ENCODE assay signal across 16 cellular contexts in the genomic region with DNA sequence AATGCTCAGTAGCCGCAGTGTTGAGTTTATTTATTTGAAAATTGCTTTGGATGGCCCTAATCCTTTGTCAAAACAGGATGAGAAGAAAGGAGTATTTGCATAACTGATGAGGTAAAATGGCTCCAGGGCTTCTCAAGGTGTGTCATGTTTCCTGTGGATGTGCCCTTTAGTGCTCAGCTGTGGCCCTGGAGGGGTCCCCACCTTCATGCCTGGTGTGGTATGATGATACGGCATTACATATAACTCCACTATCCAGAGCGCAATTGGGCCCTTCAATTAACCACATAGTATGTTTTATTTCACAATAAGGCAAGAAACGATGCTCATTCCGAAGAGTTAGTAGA.
"Had no signal": no experiment of that assay in that cellular context is flagged by ENCODE, and none has a peak within 500 bp of the region (broad histone marks: within the 10 kb centered on the region; RNA-seq: fewer than 3 reads in every experiment).

No MANE protein-coding gene starts in this region.

- H3K27me3 ChIP-seq: brain microvascular endothelial cell, sigmoid colon, testis, upper lobe of right lung had no signal

- H3K4me3 Mint-ChIP-seq: activated CD4-positive, alpha-beta T cell treated with anti-CD3 and anti-CD28 coated beads, Interleukin-2, amount 10 ng/mL, durations not matched to agents 7 days and 5 days; dendritic cell treated with granulocyte-macrophage colony-stimulating factor and Interleukin-4, amounts not matched to agents 40 ng/mL and 50 ng/mL, for 4 days; natural killer cell; stimulated activated naive CD8-positive, alpha-beta T cell treated with anti-CD3 and anti-CD28 coated beads, Interleukin-15, Interleukin-2, amounts not matched to agents 100 ng/mL and 50 ng/mL, for 24 hours; T-helper 17 cell had no signal

- H3K4me1 Mint-ChIP-seq: activated CD4-positive, alpha-beta T cell treated with anti-CD3 and anti-CD28 coated beads, Interleukin-2, amount 10 ng/mL, durations not matched to agents 7 days and 5 days; natural killer cell; T-helper 17 cell had no signal

- DNase-seq: activated CD4-positive, alpha-beta T cell treated with anti-CD3 and anti-CD28 coated beads, Interleukin-2, amount 10 ng/mL, durations not matched to agents 7 days and 5 days; activated CD4-positive, CD25-positive, alpha-beta regulatory T cell; activated T-cell treated with anti-CD3 and anti-CD28 coated beads, Interleukin-2, amount 50 U/mL, for 1 hour; brain microvascular endothelial cell; cerebellar nuclear complex; lower lobe of right lung; natural killer cell; sigmoid colon; stimulated activated CD4-positive, alpha-beta T cell treated with anti-CD3 and anti-CD28 coated beads, Interleukin-12 subunit alpha, Interleukin-12 subunit beta, amount 100 ng/mL, for 4 hours; stimulated activated CD4-positive, alpha-beta T cell treated with anti-CD3 and anti-CD28 coated beads, Interleukin-2, amount 100 ng/mL, for 48 hours; T-helper 17 cell; testis; upper lobe of right lung had no signal

- H3K27ac ChIP-seq: brain microvascular endothelial cell, lower lobe of right lung, sigmoid colon, testis, upper lobe of right lung had no signal

- H3K27ac Mint-ChIP-seq: activated CD4-positive, alpha-beta T cell treated with anti-CD3 and anti-CD28 coated beads, Interleukin-2, amount 10 ng/mL, durations not matched to agents 7 days and 5 days; activated naive CD4-positive, alpha-beta T cell treated with anti-CD3 and anti-CD28 coated beads, Interleukin-2, amount 50 U/mL, for 72 hours; dendritic cell treated with granulocyte-macrophage colony-stimulating factor and Interleukin-4, amounts not matched to agents 40 ng/mL and 50 ng/mL, for 4 days; natural killer cell; stimulated activated naive CD8-positive, alpha-beta T cell treated with anti-CD3 and anti-CD28 coated beads, Interleukin-15, Interleukin-2, amounts not matched to agents 100 ng/mL and 50 ng/mL, for 24 hours; T-helper 17 cell had no signal

- H3K4me3 ChIP-seq: lower lobe of right lung, sigmoid colon, testis, upper lobe of right lung had no signal

- H3K9me3 ChIP-seq: lower lobe of right lung, sigmoid colon, testis, upper lobe of right lung had no signal

- H3K4me1 ChIP-seq: lower lobe of right lung, testis, upper lobe of right lung had no signal

- H3K9me3 Mint-ChIP-seq: activated CD4-positive, alpha-beta T cell treated with anti-CD3 and anti-CD28 coated beads, Interleukin-2, amount 10 ng/mL, durations not matched to agents 7 days and 5 days; activated naive CD4-positive, alpha-beta T cell treated with anti-CD3 and anti-CD28 coated beads, Interleukin-2, amount 50 U/mL, for 72 hours; dendritic cell treated with granulocyte-macrophage colony-stimulating factor and Interleukin-4, amounts not matched to agents 40 ng/mL and 50 ng/mL, for 4 days; natural killer cell; stimulated activated naive CD8-positive, alpha-beta T cell treated with anti-CD3 and anti-CD28 coated beads, Interleukin-15, Interleukin-2, amounts not matched to agents 100 ng/mL and 50 ng/mL, for 24 hours had no signal

- H3K36me3 Mint-ChIP-seq: activated naive CD4-positive, alpha-beta T cell treated with anti-CD3 and anti-CD28 coated beads, Interleukin-2, amount 50 U/mL, for 72 hours; natural killer cell had no signal

- H3K36me3 ChIP-seq: brain microvascular endothelial cell, lower lobe of right lung, sigmoid colon, upper lobe of right lung had no signal

- ATAC-seq: activated naive CD4-positive, alpha-beta T cell treated with anti-CD3 and anti-CD28 coated beads, Interleukin-2, amount 50 U/mL, for 72 hours; natural killer cell; T-helper 17 cell had no signal
